In genomic region chr2:118967124-118967880, GRCh38 we compare ENCODE assay signal across 27 cellular contexts. TPM values are rescaled to one million over a fixed set of nuclear protein-coding genes. Genes with fewer than 3 reads are reported as not detected.
DNase-seq lines count a peak whose midpoint lies in the region; ATAC-seq, FAIRE-seq and TF ChIP-seq lines count a peak whose summit lies in the region.
"Had no signal": no experiment of that assay in that cellular context is flagged by ENCODE, and none has a peak within 500 bp of the region (broad histone marks: within the 10 kb centered on the region; RNA-seq: fewer than 3 reads in every experiment).

No MANE protein-coding gene starts in this region.

- H3K4me3 ChIP-seq in lower lobe of right lung (no peak overlapping the region), body of pancreas (no peak overlapping the region)
- H3K4me3 ChIP-seq: BLaER1, K562, MG63, SK-N-MC had no signal

- intact Hi-C loops in dendritic cell treated with granulocyte-macrophage colony-stimulating factor and Interleukin-4, amounts not matched to agents 40 ng/mL and 50 ng/mL, for 4 days (cut with micrococcal nuclease), result no loop called here
- intact Hi-C loops in lower lobe of right lung (cut with DNase I), result no loop called here
- intact Hi-C loops in body of pancreas (cut with DNase I), result no loop called here

- no peaks in the 10 kb centered on the region for H3K27me3 Mint-ChIP-seq in dendritic cell treated with granulocyte-macrophage colony-stimulating factor and Interleukin-4, amounts not matched to agents 40 ng/mL and 50 ng/mL, for 4 days

- TF ChIP-seq POLR2A in body of pancreas (IDR thresholded peaks at IDR 0.05), result no peak

- no peak for ATAC-seq in lower lobe of right lung
- ATAC-seq in body of pancreas, result no peak
- ATAC-seq: HCT116, HepG2, K562 had no signal

- no peaks in the 10 kb centered on the region for H3K9me3 Mint-ChIP-seq in dendritic cell treated with granulocyte-macrophage colony-stimulating factor and Interleukin-4, amounts not matched to agents 40 ng/mL and 50 ng/mL, for 4 days
- H3K9me3 Mint-ChIP-seq: CD4-positive, alpha-beta T cell had no signal

- H3K9me3 ChIP-seq in lower lobe of right lung (no peaks in the 10 kb centered on the region), body of pancreas (no peaks in the 10 kb centered on the region)
- H3K9me3 ChIP-seq: BLaER1, MG63 had no signal

- TF ChIP-seq CTCF in lower lobe of right lung (IDR thresholded peaks at IDR 0.05) (no peak), D721Med (IDR thresholded peaks at IDR 0.05; ENCODE audit: insufficient read depth, missing control alignments) (no peak), body of pancreas (IDR thresholded peaks at IDR 0.05) (no peak)

- H3K27me3 ChIP-seq in lower lobe of right lung (ENCODE audit: low read depth) (no peaks in the 10 kb centered on the region), body of pancreas (no peaks in the 10 kb centered on the region)
- H3K27me3 ChIP-seq: BLaER1 had no signal

- DNase-seq in NCI-H748 (lab: John Stamatoyannopoulos, UW; ENCODE audit: unreplicated experiment), result peak; percentile 21
- no peak for DNase-seq in NCI-H748 treated with DMSO at 0.1 percent for 48 hours (lab: John Stamatoyannopoulos, UW)
- no peak for DNase-seq in lower lobe of right lung
- no peak for DNase-seq in D721Med (ENCODE audit: insufficient read length, low spot score)
- no peak for DNase-seq in body of pancreas
- no peak for DNase-seq in GM19238 (ENCODE audit: insufficient read length, low spot score)
- DNase-seq: CD4-positive, alpha-beta T cell; COR-L47; MG63; NCI-H1105 treated with DMSO at 0.1 percent for 48 hours; NCI-H1694; NCI-H2029 treated with DMSO at 0.1 percent for 48 hours; NCI-H2171; NCI-H226; NCI-H510A; NCI-H774; SIG-M5 had no signal

- peak overlapping the region; percentile 75 for H3K27ac Mint-ChIP-seq in dendritic cell treated with granulocyte-macrophage colony-stimulating factor and Interleukin-4, amounts not matched to agents 40 ng/mL and 50 ng/mL, for 4 days
- H3K27ac Mint-ChIP-seq: CD4-positive, alpha-beta T cell had no signal

- H3K27ac ChIP-seq in lower lobe of right lung (peak overlapping the region; percentile 18), body of pancreas (no peak overlapping the region)
- H3K27ac ChIP-seq: BLaER1, SK-N-MC had no signal

- no peak for FAIRE-seq in D721Med (lab: Jason Lieb, UNC)
- FAIRE-seq: G401.6, HepG2, K562, RCC 7860 had no signal

- peaks cover 64% of the 10 kb centered on the region for H3K4me1 Mint-ChIP-seq in dendritic cell treated with granulocyte-macrophage colony-stimulating factor and Interleukin-4, amounts not matched to agents 40 ng/mL and 50 ng/mL, for 4 days (ENCODE audit: low read depth)

- peaks cover 4% of the 10 kb centered on the region for H3K4me1 ChIP-seq in lower lobe of right lung
- no peaks in the 10 kb centered on the region for H3K4me1 ChIP-seq in body of pancreas

- H3K36me3 Mint-ChIP-seq in dendritic cell treated with granulocyte-macrophage colony-stimulating factor and Interleukin-4, amounts not matched to agents 40 ng/mL and 50 ng/mL, for 4 days (ENCODE audit: low read depth), result peaks cover 5% of the 10 kb centered on the region

- H3K4me3 Mint-ChIP-seq in dendritic cell treated with granulocyte-macrophage colony-stimulating factor and Interleukin-4, amounts not matched to agents 40 ng/mL and 50 ng/mL, for 4 days, result no peak overlapping the region
- H3K4me3 Mint-ChIP-seq: CD4-positive, alpha-beta T cell had no signal

- H3K36me3 ChIP-seq in lower lobe of right lung (no peaks in the 10 kb centered on the region), body of pancreas (replicated peaks in 1 of 2; ENCODE audit: insufficient read depth in 1 of 2, low read depth in 2 of 2) (no peaks in the 10 kb centered on the region)
- H3K36me3 ChIP-seq: BLaER1, MG63 had no signal

- 63 to 77% methylated on average over 6 of the region's 6 CpGs for WGBS in body of pancreas, 2 donors

RNA-seq across cellular contexts. Expression of gene MARCO, which starts 25.3 kb away (rescaled TPM):
- 491 TPM for total RNA-seq in lower lobe of right lung
- 1 to 10 TPM in 1 of 2 donors, not detected in 1; 1.0 TPM for total RNA-seq in body of pancreas
- total RNA-seq: A172, H4, HepG2 had no signal

Comparison
In these comparisons a context has a peak if more than half of its experiments do, and no peak if none do; other contexts are left out.
1. RNA of gene MARCO, which starts 25.3 kb away (total RNA-seq): 491 TPM in lower lobe of right lung (single experiment); 1.0 TPM in body of pancreas; every median in the first group is over 100 times any median in the second.